Comparison of ENCODE assay signal across 9 cellular contexts in the genomic region with DNA sequence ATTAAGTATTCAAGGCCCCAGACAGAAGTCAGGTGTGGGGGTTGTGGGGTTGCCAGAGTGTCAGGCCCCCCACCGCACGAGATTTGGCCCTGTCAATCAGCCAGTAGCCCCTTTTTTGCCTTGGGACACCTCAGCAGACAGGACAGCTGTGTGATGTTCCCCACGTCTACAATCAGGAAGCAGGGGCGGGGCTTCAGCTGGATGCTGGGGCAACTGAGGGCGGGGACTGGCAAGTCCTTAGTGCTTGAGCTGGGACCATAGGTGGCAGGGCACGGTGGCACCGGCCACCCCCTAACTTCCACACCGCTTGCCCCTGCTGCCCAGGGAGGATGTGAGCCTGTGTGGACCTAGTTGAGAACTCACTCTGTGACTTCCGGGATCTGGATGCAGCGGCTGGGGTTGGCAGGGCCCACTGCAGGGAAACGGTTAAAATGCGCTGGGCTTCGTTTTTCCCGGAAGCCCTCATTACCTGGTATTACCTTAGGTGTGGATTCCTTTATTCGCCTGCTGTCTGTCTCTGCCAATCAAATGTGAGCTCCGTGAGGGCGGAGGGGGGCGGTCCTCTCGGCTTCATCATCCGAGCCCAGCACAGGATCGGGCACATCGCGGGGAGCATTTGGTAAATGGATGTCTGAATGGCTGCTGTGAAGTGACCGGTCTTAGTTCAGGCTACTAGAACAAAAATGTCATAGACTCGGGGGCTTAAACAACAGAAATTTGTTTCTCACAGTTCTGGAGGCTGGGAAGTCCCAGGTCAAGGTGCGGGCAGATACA. TPM values are rescaled to one million over a fixed set of nuclear protein-coding genes. Genes with fewer than 3 reads are reported as not detected.
A peak's percentile ranks its signal among the peaks of the same experiment; 100 is the strongest.
DNase-seq lines count a peak whose midpoint lies in the region; ATAC-seq and TF ChIP-seq lines count a peak whose summit lies in the region.
"Had no signal": no experiment of that assay in that cellular context is flagged by ENCODE, and none has a peak within 500 bp of the region (broad histone marks: within the 10 kb centered on the region; RNA-seq: fewer than 3 reads in every experiment).

No MANE protein-coding gene starts in this region.

- H3K27ac Mint-ChIP-seq in T-helper 1 cell treated with Interleukin-12 subunit alpha and Interleukin-12 subunit beta and Interleukin-4 antibody, amounts not matched to agents 30 μg/mL and 1 μg/mL, for 36 hours, result peak overlapping the region; percentile 41

- intact Hi-C loops in Right ventricle myocardium inferior (cut with DNase I), result no loop called here
- intact Hi-C loops in left ventricle myocardium inferior (cut with micrococcal nuclease), result no loop called here

- WGBS in upper lobe of left lung, 2 donors, result 72% methylated on average over 15 to 26 of the region's 26 CpGs

- H3K36me3 ChIP-seq in left ventricle myocardium inferior, result no peaks in the 10 kb centered on the region
- no peaks in the 10 kb centered on the region for H3K36me3 ChIP-seq in upper lobe of left lung

- H3K4me3 ChIP-seq in left ventricle myocardium inferior (no peak overlapping the region), epithelial cell of esophagus (ENCODE audit: low read length) (no peak overlapping the region), upper lobe of left lung (no peak overlapping the region)

- no peaks in the 10 kb centered on the region for H3K9me3 Mint-ChIP-seq in T-helper 1 cell treated with Interleukin-12 subunit alpha and Interleukin-12 subunit beta and Interleukin-4 antibody, amounts not matched to agents 30 μg/mL and 1 μg/mL, for 36 hours
- H3K9me3 Mint-ChIP-seq: neural crest cell had no signal

- H3K27me3 ChIP-seq in left ventricle myocardium inferior (ENCODE audit: low read depth), result peaks cover 3% of the 10 kb centered on the region
- H3K27me3 ChIP-seq in upper lobe of left lung, result no peaks in the 10 kb centered on the region

- no peak for TF ChIP-seq CTCF in left ventricle myocardium inferior (IDR thresholded peaks at IDR 0.05; ENCODE audit: borderline replicate concordance)
- TF ChIP-seq CTCF in epithelial cell of esophagus (IDR thresholded peaks at IDR 0.05; ENCODE audit: insufficient read depth, low read depth, low read length, missing control alignments), result no peak
- TF ChIP-seq CTCF in upper lobe of left lung (IDR thresholded peaks at IDR 0.05), result no peak

- DNase-seq in Right ventricle myocardium inferior (ENCODE audit: missing footprints) (no peak), left ventricle myocardium inferior (no peak), epithelial cell of esophagus (ENCODE audit: low read depth) (peak; percentile 22), upper lobe of left lung (peak; percentile 29 to 55), cerebellar cortex (ENCODE audit: low spot score) (no peak), OCI-M1 (lab: John Stamatoyannopoulos, UW) (no peak)
- no peak for DNase-seq in effector CD4-positive, alpha-beta T cell

- H3K4me1 ChIP-seq in left ventricle myocardium inferior (no peaks in the 10 kb centered on the region), upper lobe of left lung (peaks cover 0 to 9% (median 3%) of the 10 kb centered on the region in 4 donors)

- no peak overlapping the region for H3K4me3 Mint-ChIP-seq in T-helper 1 cell treated with Interleukin-12 subunit alpha and Interleukin-12 subunit beta and Interleukin-4 antibody, amounts not matched to agents 30 μg/mL and 1 μg/mL, for 36 hours

- no peak overlapping the region for H3K27ac ChIP-seq in left ventricle myocardium inferior (replicated peaks)
- no peak overlapping the region for H3K27ac ChIP-seq in upper lobe of left lung

- H3K9me3 ChIP-seq in left ventricle myocardium inferior (replicated peaks) (no peaks in the 10 kb centered on the region), upper lobe of left lung (no peaks in the 10 kb centered on the region)

- no peak for TF ChIP-seq EP300 in upper lobe of left lung (IDR thresholded peaks at IDR 0.05)

- H3K36me3 Mint-ChIP-seq in T-helper 1 cell treated with Interleukin-12 subunit alpha and Interleukin-12 subunit beta and Interleukin-4 antibody, amounts not matched to agents 30 μg/mL and 1 μg/mL, for 36 hours (ENCODE audit: low read depth), result no peaks in the 10 kb centered on the region

- H3K27me3 Mint-ChIP-seq in T-helper 1 cell treated with Interleukin-12 subunit alpha and Interleukin-12 subunit beta and Interleukin-4 antibody, amounts not matched to agents 30 μg/mL and 1 μg/mL, for 36 hours (ENCODE audit: low read depth), result peaks cover 5% of the 10 kb centered on the region

- ATAC-seq in Right ventricle myocardium inferior (peak; percentile 20), upper lobe of left lung (ENCODE audit: low FRiP score in 2 of 2) (peak in 1 of 2 donors; percentile 47)

- no peak for TF ChIP-seq POLR2A in upper lobe of left lung (IDR thresholded peaks at IDR 0.05)

- peaks cover 21% of the 10 kb centered on the region for H3K4me1 Mint-ChIP-seq in T-helper 1 cell treated with Interleukin-12 subunit alpha and Interleukin-12 subunit beta and Interleukin-4 antibody, amounts not matched to agents 30 μg/mL and 1 μg/mL, for 36 hours (ENCODE audit: low read depth)

RNA-seq across cellular contexts. Expression of gene GTF3C5, which starts 7.5 kb away (rescaled TPM):
- total RNA-seq in Right ventricle myocardium inferior (58.0 TPM), left ventricle myocardium inferior (36.0 TPM), upper lobe of left lung (100 to 1,000 TPM in 1 of 6 donors, 10 to 100 TPM in 5; 40.9 to 133 (median 49.7) TPM)

RNA-seq across cellular contexts. Expression of gene CEL, which starts 38.5 kb away (rescaled TPM):
- total RNA-seq in Right ventricle myocardium inferior, result 7.7 TPM
- 1.9 TPM for total RNA-seq in left ventricle myocardium inferior
- total RNA-seq in upper lobe of left lung, result 1 to 10 TPM in 3 of 6 donors, under 1 TPM in 2, not detected in 1; 0.15 to 9.4 (median 1.1) TPM

RNA-seq across cellular contexts. Expression of gene GFI1B, which starts 44.8 kb away (rescaled TPM):
- total RNA-seq in Right ventricle myocardium inferior (0.43 TPM), left ventricle myocardium inferior (0.27 TPM), upper lobe of left lung (1 to 10 TPM in 5 of 6 donors, under 1 TPM in 1; 0.97 to 3.5 (median 1.9) TPM)
- total RNA-seq: neural crest cell had no signal

Comparison
In these comparisons a context has a peak if more than half of its experiments do, and no peak if none do; other contexts are left out.
1. DNase-seq: peak in epithelial cell of esophagus (single experiment) and upper lobe of left lung (2 of 2); none in Right ventricle myocardium inferior (single experiment), left ventricle myocardium inferior (single experiment), cerebellar cortex (single experiment), OCI-M1 (single experiment) and effector CD4-positive, alpha-beta T cell (single experiment).